Comparison of ENCODE assay signal across 8 cellular contexts in the genomic region with DNA sequence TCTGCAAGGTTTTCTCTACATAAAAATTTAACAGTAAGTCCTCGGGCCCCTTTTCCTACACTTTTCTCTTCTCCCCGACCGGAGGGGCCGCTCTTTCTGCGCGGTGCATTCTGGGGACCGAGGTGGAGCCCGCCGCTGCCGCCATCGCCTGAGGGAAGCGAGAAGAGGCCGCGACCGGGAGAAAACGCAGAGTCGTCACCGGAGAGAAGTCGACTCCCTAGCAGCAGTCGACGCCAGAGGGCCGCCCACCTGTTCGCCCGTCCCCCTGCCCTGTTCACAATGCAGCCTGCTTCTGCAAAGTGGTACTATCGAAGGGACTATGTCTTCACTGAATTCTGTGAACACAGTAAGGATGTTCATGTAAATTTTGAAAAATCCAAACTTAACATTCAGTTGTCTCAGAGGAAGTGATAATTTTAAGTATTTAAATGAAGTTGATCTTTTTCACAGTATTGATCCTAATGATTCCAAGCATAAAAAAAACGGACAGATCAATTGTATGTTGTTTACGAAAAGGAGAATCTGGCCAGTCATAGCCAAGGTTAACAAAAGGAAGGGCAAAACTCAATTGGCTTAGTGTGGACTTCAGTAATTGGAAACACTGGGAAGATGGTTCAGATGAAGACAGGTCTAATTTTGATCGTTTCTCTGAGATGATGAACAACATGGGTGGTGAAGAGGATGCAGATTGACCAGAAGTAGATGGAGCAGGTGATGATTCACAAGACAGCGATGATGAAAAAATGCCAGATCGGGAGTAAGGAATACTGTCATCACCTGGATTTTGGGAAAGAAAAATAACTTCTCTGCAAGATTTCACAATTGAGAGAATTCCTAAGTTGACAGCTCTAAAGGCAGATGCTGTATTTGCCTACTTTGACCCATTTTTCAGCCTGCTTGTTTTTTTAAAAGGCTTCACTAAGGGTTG.
DNase-seq lines count a peak whose midpoint lies in the region; ATAC-seq and TF ChIP-seq lines count a peak whose summit lies in the region.

No MANE protein-coding gene starts in this region.

- peak overlapping the region; percentile 53 for H3K27ac ChIP-seq in caudate nucleus (ENCODE audit: low read depth, low read length)

- no peaks in the 10 kb centered on the region for H3K27me3 ChIP-seq in GM06990 (replicated peaks; ENCODE audit: control insufficient read depth, insufficient read depth, low read length)

- H3K4me3 ChIP-seq in GM06990 (replicated peaks; ENCODE audit: low read depth, low read length): peak overlapping the region; percentile 46

- peak; percentile 59 for DNase-seq in GM06990 (ENCODE audit: extremely low read depth, insufficient read length)
- DNase-seq in activated CD4-positive, alpha-beta T cell treated with anti-CD3 and anti-CD28 coated beads for 4 hours: peak; percentile 53 to 58
- DNase-seq in caudate nucleus (lab: John Stamatoyannopoulos, UW): peak in 52 of 61 donors; percentile 6 to 69 (median 38)
- DNase-seq in medulla oblongata (ENCODE audit: extremely low spot score): peak; percentile 56
- DNase-seq in stimulated activated CD8-positive, alpha-beta memory T cell treated with anti-CD3 and anti-CD28 coated beads, Interleukin-4, amount 100 ng/mL, for 1 hour (ENCODE audit: low read depth in 2 of 2, low spot score in 1 of 2): peak; percentile 6 to 29
- DNase-seq in UCSD-AML1 (lab: John Stamatoyannopoulos, UW; ENCODE audit: unreplicated experiment): no peak

- no peaks in the 10 kb centered on the region for H3K36me3 ChIP-seq in GM06990 (ENCODE audit: control insufficient read depth, insufficient read depth, low read length)

- no peak for ATAC-seq in HG03439 (IDR thresholded peaks at IDR 0.05; ENCODE audit: unreplicated experiment)
- no peak for ATAC-seq in HG03521 (IDR thresholded peaks at IDR 0.05; ENCODE audit: unreplicated experiment)

- no peak for TF ChIP-seq CTCF in GM06990 (IDR thresholded peaks at IDR 0.05; ENCODE audit: insufficient read depth, low read length, poor library complexity, severe bottlenecking)
